In genomic region chr7:29565634-29565981, GRCh38 we compare ENCODE assay signal across 10 cellular contexts. TPM values are rescaled to one million over a fixed set of nuclear protein-coding genes. Genes with fewer than 3 reads are reported as not detected.
A peak's percentile ranks its signal among the peaks of the same experiment; 100 is the strongest.
DNase-seq lines count a peak whose midpoint lies in the region; ATAC-seq, FAIRE-seq and TF ChIP-seq lines count a peak whose summit lies in the region.
"Had no signal": no experiment of that assay in that cellular context is flagged by ENCODE, and none has a peak within 500 bp of the region (broad histone marks: within the 10 kb centered on the region; RNA-seq: fewer than 3 reads in every experiment).

No MANE protein-coding gene starts in this region.

- POLR2A ChIA-PET in HepG2 (lab: Yijun Ruan, JAX) = no interaction called here
- POLR2A ChIA-PET in RWPE1 (lab: Yijun Ruan, JAX; ENCODE audit: low non-redundant PET) = no interaction called here

- in situ Hi-C loops in HepG2 (cut with HindIII; ENCODE audit: extremely low pct_ligation_motif_present, low pct_unique_long_range_greater_than_20kb) = loop anchor here (10.0 kb wide), 1 partner anchor 641 kb away; no protein-coding TSS in a partner anchor
- in situ Hi-C loops in ACHN (cut with HindIII; ENCODE audit: low pct_ligation_motif_present, low pct_unique_long_range_greater_than_20kb, low sequenced_read_pairs) = no loop called here

- BruUV-seq in HepG2 (replicated peaks; lab: Mats Ljungman, UMichigan) = no TSS peak

- H3K27ac ChIP-seq in HepG2 (ENCODE audit: extremely low read length, insufficient read depth, low read length) (peak overlapping the region; percentile 87), right lobe of liver (no peak overlapping the region), endodermal cell (ENCODE audit: low read depth, low read length) (no peak overlapping the region), RWPE1 (no peak overlapping the region)

- no peak overlapping the region for H3K27ac Mint-ChIP-seq in endodermal cell
- H3K27ac Mint-ChIP-seq in natural killer cell treated with Interleukin-12 subunit alpha and Interleukin-12 subunit beta and Interleukin-15 and Interleukin-18, amount 100 ng/mL, for 72 hours = no peak overlapping the region
- H3K27ac Mint-ChIP-seq: CD4-positive, alpha-beta T cell had no signal

- no peak overlapping the region for H2AFZ ChIP-seq in HepG2 (ENCODE audit: low read length)

- no peak for FAIRE-seq in HepG2 (lab: Jason Lieb, UNC)
- FAIRE-seq: RCC 7860 had no signal

- peaks cover 36% of the 10 kb centered on the region for H3K27me3 Mint-ChIP-seq in endodermal cell (ENCODE audit: insufficient read depth)
- H3K27me3 Mint-ChIP-seq in natural killer cell treated with Interleukin-12 subunit alpha and Interleukin-12 subunit beta and Interleukin-15 and Interleukin-18, amount 100 ng/mL, for 72 hours = peaks cover 47 to 79% of the 10 kb centered on the region in 2 donors

- H3K27me3 ChIP-seq in HepG2 (ENCODE audit: control insufficient read depth in 1 of 2, insufficient read depth in 2 of 2, low read length in 2 of 2) (no peaks in the 10 kb centered on the region; a peak in 1 of 5 replicates), right lobe of liver (no peaks in the 10 kb centered on the region), endodermal cell (ENCODE audit: control insufficient read depth, insufficient read depth, low read length, poor library complexity, severe bottlenecking) (peaks cover 85% of the 10 kb centered on the region)

- H3K4me1 ChIP-seq in HepG2 (ENCODE audit: insufficient read depth, low read length) = peaks cover 57% of the 10 kb centered on the region
- H3K4me1 ChIP-seq in right lobe of liver = peaks cover 0 to 34% (median 0%) of the 10 kb centered on the region in 4 donors
- H3K4me1 ChIP-seq in endodermal cell (ENCODE audit: control insufficient read depth, insufficient read depth, low read length) = peaks cover 10% of the 10 kb centered on the region

- H3K36me3 ChIP-seq in HepG2 (replicated peaks in 1 of 2; ENCODE audit: control insufficient read depth in 1 of 2, insufficient read depth in 2 of 2, low read length in 2 of 2) (no peaks in the 10 kb centered on the region), right lobe of liver (no peaks in the 10 kb centered on the region), endodermal cell (ENCODE audit: control insufficient read depth, insufficient read depth, low read length) (no peaks in the 10 kb centered on the region)

- peaks cover 15% of the 10 kb centered on the region for H3K79me2 ChIP-seq in HepG2 (ENCODE audit: insufficient read depth, low read length)

- peaks cover 7% of the 10 kb centered on the region for H3K4me1 Mint-ChIP-seq in endodermal cell
- H3K4me1 Mint-ChIP-seq in natural killer cell treated with Interleukin-12 subunit alpha and Interleukin-12 subunit beta and Interleukin-15 and Interleukin-18, amount 100 ng/mL, for 72 hours (ENCODE audit: low read depth in 2 of 2) = peaks cover 12 to 15% of the 10 kb centered on the region in 2 donors

- H3K9me3 Mint-ChIP-seq in endodermal cell = no peaks in the 10 kb centered on the region
- no peaks in the 10 kb centered on the region for H3K9me3 Mint-ChIP-seq in natural killer cell treated with Interleukin-12 subunit alpha and Interleukin-12 subunit beta and Interleukin-15 and Interleukin-18, amount 100 ng/mL, for 72 hours
- H3K9me3 Mint-ChIP-seq: CD4-positive, alpha-beta T cell had no signal

- TF ChIP-seq EP300 in HepG2 (IDR thresholded peaks at IDR 0.05; ENCODE audit: low read depth in 2 of 2, low read length in 2 of 2) = no peak
- no peak for TF ChIP-seq EP300 in HepG2 (CRISPR knock-in tag; IDR thresholded peaks at IDR 0.05; ENCODE audit: borderline replicate concordance)

- TF ChIP-seq POLR2A in HepG2 (IDR thresholded peaks at IDR 0.05; ENCODE audit: insufficient read depth in 1 of 2, low read depth in 2 of 2, low read length in 2 of 2) (no peak), right lobe of liver (IDR thresholded peaks at IDR 0.05) (no peak)

- H3K9me3 ChIP-seq in HepG2 (ENCODE audit: low read length) (no peaks in the 10 kb centered on the region), right lobe of liver (no peaks in the 10 kb centered on the region), endodermal cell (ENCODE audit: control insufficient read depth, low read length) (no peaks in the 10 kb centered on the region)

- TF ChIP-seq CTCF in HepG2 (CRISPR knock-in tag; IDR thresholded peaks at IDR 0.05) = no peak
- no peak for TF ChIP-seq CTCF in right lobe of liver (IDR thresholded peaks at IDR 0.05)
- TF ChIP-seq CTCF in endodermal cell (conservative IDR thresholded peaks at IDR 0.05) = no peak
- TF ChIP-seq CTCF in RWPE1 (conservative IDR thresholded peaks at IDR 0.05; ENCODE audit: low read depth) = no peak

- H3K4me3 ChIP-seq in HepG2 (replicated peaks in 1 of 3; ENCODE audit: insufficient read depth in 1 of 3, low read depth in 2 of 3, low read length in 3 of 3) (peak overlapping the region in 2 of 3 experiments; percentile 79 to 97; a peak in 4 of 6 replicates), right lobe of liver (no peak overlapping the region), endodermal cell (ENCODE audit: low read length) (peak overlapping the region; percentile 87)

- TF ChIP-seq RAD21 in HepG2 (CRISPR knock-in tag; IDR thresholded peaks at IDR 0.05) = no peak

- H3K36me3 Mint-ChIP-seq in endodermal cell (ENCODE audit: low read depth) = no peaks in the 10 kb centered on the region
- peaks cover 7% of the 10 kb centered on the region for H3K36me3 Mint-ChIP-seq in natural killer cell treated with Interleukin-12 subunit alpha and Interleukin-12 subunit beta and Interleukin-15 and Interleukin-18, amount 100 ng/mL, for 72 hours

- CTCF ChIA-PET in HepG2 (lab: Yijun Ruan, JAX; ENCODE audit: low intra/inter-chr PET ratio, low total read pairs) = no interaction called here
- CTCF ChIA-PET in RWPE1 (lab: Yijun Ruan, JAX) = interaction anchor here (0.6 to 1.1 kb wide), 2 partner anchors 24 to 40 kb away, joined by 3 read pairs; no protein-coding TSS in a partner anchor

- intact Hi-C loops in HepG2 (cut with micrococcal nuclease; ENCODE audit: unreplicated experiment) (loop anchor here (10.0 kb wide), 1 partner anchor 361 kb away; no protein-coding TSS in a partner anchor), right lobe of liver (cut with DNase I) (no loop called here)

- DNase-seq in HepG2 (ENCODE audit: low spot score) = no peak
- DNase-seq in right lobe of liver = no peak
- peak; percentile 53 for DNase-seq in endodermal cell
- DNase-seq in natural killer cell treated with Interleukin-12 subunit alpha and Interleukin-12 subunit beta and Interleukin-15 and Interleukin-18, amount 100 ng/mL, for 72 hours (ENCODE audit: low spot score) = no peak
- DNase-seq in ACHN = no peak
- no peak for DNase-seq in RWPE1 (ENCODE audit: low spot score)
- DNase-seq in NCI-H774 (lab: John Stamatoyannopoulos, UW) = no peak
- DNase-seq: CD4-positive, alpha-beta T cell had no signal

- ATAC-seq in HepG2 (no peak), right lobe of liver (no peak), HG03565 (IDR thresholded peaks at IDR 0.05; ENCODE audit: unreplicated experiment) (no peak)
- no peak for ATAC-seq in natural killer cell treated with Interleukin-12 subunit alpha and Interleukin-12 subunit beta and Interleukin-15 and Interleukin-18, amount 100 ng/mL, for 72 hours

- H3K4me3 Mint-ChIP-seq in endodermal cell = peak overlapping the region; percentile 73
- H3K4me3 Mint-ChIP-seq in natural killer cell treated with Interleukin-12 subunit alpha and Interleukin-12 subunit beta and Interleukin-15 and Interleukin-18, amount 100 ng/mL, for 72 hours = peak overlapping the region; percentile 69

- 89% methylated on average over 13 of the region's 13 CpGs for whole genome bisulfite sequencing in HepG2 (ENCODE audit: low lambda C conversion rate)
- 8% methylated on average over 5 of the region's 13 CpGs for WGBS in right lobe of liver (ENCODE audit: insufficient coverage, low coverage, low lambda C conversion rate, missing lambda C conversion rate)
- 36 to 47% methylated on average over 13 of the region's 13 CpGs for WGBS in endodermal cell (ENCODE audit: insufficient coverage in 1 of 2, insufficient read length in 1 of 2), 2 experiments

- H3K9ac ChIP-seq in HepG2 (ENCODE audit: insufficient read depth, low read depth, low read length) = no peak overlapping the region
- H3K9ac ChIP-seq in endodermal cell (ENCODE audit: extremely low read depth, low read length, poor library complexity, severe bottlenecking) = no peak overlapping the region

- H3K4me2 ChIP-seq in HepG2 (ENCODE audit: low read depth, low read length) = peak overlapping the region; percentile 94

- no peaks in the 10 kb centered on the region for H4K20me1 ChIP-seq in HepG2 (ENCODE audit: insufficient read depth, low read length)

TF ChIP-seq in HepG2, 621 proteins besides CTCF, POLR2A, EP300 and RAD21 (continues in another document):
- no peak for TF ChIP-seq CAMTA2 (CRISPR knock-in tag; IDR thresholded peaks at IDR 0.05; ENCODE audit: borderline replicate concordance)

RNA-seq across cellular contexts. Expression of gene PRR15, which starts 2.0 kb away (rescaled TPM):
- 6.2 and 7.8 TPM in 2 replicates for total RNA-seq in HepG2 (2016; rRNA removed; fragmentation: Illumina TruSeq; extraction: Trizol)
- 2.9 and 3.6 TPM in 2 replicates for total RNA-seq in HepG2 (2016; cell fraction: cytosol; rRNA removed; fragmentation: Illumina TruSeq; extraction: Trizol; ENCODE audit: low read depth)
- total RNA-seq in HepG2 (2016; cell fraction: insoluble cytoplasmic fraction; rRNA removed; fragmentation: Illumina TruSeq; extraction: Trizol) = 4.6 and 9.4 TPM in 2 replicates
- total RNA-seq in HepG2 (2016; cell fraction: membrane; rRNA removed; fragmentation: Illumina TruSeq; extraction: Trizol) = 7.8 and 8.3 TPM in 2 replicates
- 7.4 and 7.9 TPM in 2 replicates for total RNA-seq in HepG2 (2016; cell fraction: nucleus; rRNA removed; fragmentation: Illumina TruSeq; extraction: Trizol)
- 2.3 and 3.2 TPM in 2 replicates for polyA plus RNA-seq in HepG2 (2011; rRNA removed)
- 2.9 and 3.1 TPM in 2 replicates for polyA plus RNA-seq in HepG2 (2011; cell fraction: cytosol; rRNA removed)
- 2.3 and 3.0 TPM in 2 replicates for polyA plus RNA-seq in HepG2 (2011; cell fraction: nucleus; rRNA removed)
- 2.8 and 3.6 TPM in 2 replicates for polyA plus RNA-seq in HepG2 (2012)
- polyA plus RNA-seq in HepG2 (2016; cell fraction: cytosol; fragmentation: Illumina TruSeq; extraction: Trizol; ENCODE audit: low read depth) = 2.1 and 2.9 TPM in 2 replicates
- polyA plus RNA-seq in HepG2 (2016; cell fraction: insoluble cytoplasmic fraction; fragmentation: Illumina TruSeq; extraction: Trizol; ENCODE audit: low read depth) = 8.8 and 9.5 TPM in 2 replicates
- 6.8 and 6.9 TPM in 2 replicates for polyA plus RNA-seq in HepG2 (2016; cell fraction: membrane; fragmentation: Illumina TruSeq; extraction: Trizol; ENCODE audit: low read depth)
- 11.5 and 13.0 TPM in 2 replicates for polyA plus RNA-seq in HepG2 (2016; cell fraction: nucleus; fragmentation: Illumina TruSeq; extraction: Trizol; ENCODE audit: insufficient read depth, low read depth)
- polyA minus RNA-seq in HepG2 (2011; rRNA and poly(A)+ RNA removed; ENCODE audit: low replicate concordance) = 0.19 and 2.5 TPM in 2 replicates
- 2.4 and 2.6 TPM in 2 replicates for polyA minus RNA-seq in HepG2 (2011; cell fraction: cytosol; rRNA and poly(A)+ RNA removed)
- polyA minus RNA-seq in HepG2 (2011; cell fraction: nucleus; rRNA and poly(A)+ RNA removed) = 2.4 and 2.8 TPM in 2 replicates
- total RNA-seq in right lobe of liver = 1 to 10 TPM in 1 of 6 experiments, under 1 TPM in 2, not detected in 3; 0.18 to 1.3 (median 0.42) TPM
- total RNA-seq in endodermal cell = 1 to 10 TPM; 2.7 to 3.7 TPM
- polyA plus RNA-seq in endodermal cell (2013, experiment 1 of 2) = 1.6 TPM
- polyA plus RNA-seq in endodermal cell (2013, experiment 2 of 2) = 0.54 TPM
- not detected for total RNA-seq in natural killer cell treated with Interleukin-12 subunit alpha and Interleukin-12 subunit beta and Interleukin-15 and Interleukin-18, amount 100 ng/mL, for 72 hours
- total RNA-seq: CD4-positive, alpha-beta T cell had no signal

Comparison
In these comparisons a context has a peak if more than half of its experiments do, and no peak if none do; other contexts are left out.
1. H3K4me3 ChIP-seq: peak in HepG2 (2 of 3) and endodermal cell (single experiment); none in right lobe of liver (0 of 3).